Comparison of ENCODE assay signal across 9 cellular contexts in genomic region chr2:240997141-240997855, GRCh38. TPM values are rescaled to one million over a fixed set of nuclear protein-coding genes. Genes with fewer than 3 reads are reported as not detected.
DNase-seq lines count a peak whose midpoint lies in the region; ATAC-seq and TF ChIP-seq lines count a peak whose summit lies in the region.
"Had no signal": no experiment of that assay in that cellular context is flagged by ENCODE, and none has a peak within 500 bp of the region (broad histone marks: within the 10 kb centered on the region; RNA-seq: fewer than 3 reads in every experiment).

No MANE protein-coding gene starts in this region.

- TF ChIP-seq POLR2A in uterus (IDR thresholded peaks at IDR 0.05): peak in 1 of 2 donors; percentile 47

- no peaks in the 10 kb centered on the region for H3K9me3 Mint-ChIP-seq in activated T-cell treated with anti-CD3 and anti-CD28 coated beads, Interleukin-2, amount 50 U/mL, for 24 hours
- peaks cover 0 to 1% (median 0%) of the 10 kb centered on the region in 11 donors for H3K9me3 Mint-ChIP-seq in naive thymus-derived CD4-positive, alpha-beta T cell

- H3K27ac ChIP-seq in esophagus (ENCODE audit: low read depth in 2 of 2, low read length in 1 of 2) (peak overlapping the region; percentile 78 to 81), uterus (peak overlapping the region; percentile 91 to 95)
- no peak overlapping the region for H3K27ac ChIP-seq in naive thymus-derived CD4-positive, alpha-beta T cell (ENCODE audit: low read depth, low read length)

- ATAC-seq in naive thymus-derived CD4-positive, alpha-beta T cell: no peak

- peak overlapping the region; percentile 46 for H3K4me3 Mint-ChIP-seq in activated T-cell treated with anti-CD3 and anti-CD28 coated beads, Interleukin-2, amount 50 U/mL, for 24 hours
- peak overlapping the region; percentile 51 to 89 (median 77) for H3K4me3 Mint-ChIP-seq in naive thymus-derived CD4-positive, alpha-beta T cell

- no peak overlapping the region for H3K4me3 ChIP-seq in esophagus (ENCODE audit: low read depth in 1 of 2, low read length in 2 of 2)
- H3K4me3 ChIP-seq in naive thymus-derived CD4-positive, alpha-beta T cell (ENCODE audit: low read length): peak overlapping the region; percentile 31
- peak overlapping the region; percentile 45 to 74 for H3K4me3 ChIP-seq in uterus

- H3K27me3 ChIP-seq in esophagus (ENCODE audit: control insufficient read depth in 1 of 2, insufficient read depth in 2 of 2, low read length in 2 of 2): no peaks in the 10 kb centered on the region
- H3K27me3 ChIP-seq in naive thymus-derived CD4-positive, alpha-beta T cell (ENCODE audit: control insufficient read depth in 2 of 2, insufficient read depth in 2 of 2, low read length in 2 of 2): no peaks in the 10 kb centered on the region
- no peaks in the 10 kb centered on the region for H3K27me3 ChIP-seq in uterus

- H3K36me3 ChIP-seq in esophagus (ENCODE audit: control insufficient read depth in 2 of 2, insufficient read depth in 2 of 2, low read length in 1 of 2) (peaks cover 0 to 3% of the 10 kb centered on the region in 2 donors), uterus (no peaks in the 10 kb centered on the region)
- no peaks in the 10 kb centered on the region for H3K36me3 ChIP-seq in naive thymus-derived CD4-positive, alpha-beta T cell (ENCODE audit: control insufficient read depth in 2 of 3, insufficient read depth in 3 of 3, low read length in 3 of 3)

- H3K4me1 ChIP-seq in esophagus (ENCODE audit: control insufficient read depth in 2 of 2, insufficient read depth in 2 of 2, low read length in 1 of 2) (peaks cover 9 to 23% of the 10 kb centered on the region in 2 donors), uterus (peaks cover 5 to 17% of the 10 kb centered on the region in 2 donors)
- no peaks in the 10 kb centered on the region for H3K4me1 ChIP-seq in naive thymus-derived CD4-positive, alpha-beta T cell (ENCODE audit: control insufficient read depth in 2 of 2, insufficient read depth in 2 of 2, low read length in 2 of 2)

- H3K9me3 ChIP-seq in esophagus (ENCODE audit: control insufficient read depth in 2 of 2, insufficient read depth in 1 of 2, low read depth in 1 of 2, low read length in 1 of 2): no peaks in the 10 kb centered on the region
- H3K9me3 ChIP-seq in naive thymus-derived CD4-positive, alpha-beta T cell (ENCODE audit: control insufficient read depth in 2 of 3, low read length in 3 of 3): no peaks in the 10 kb centered on the region
- H3K9me3 ChIP-seq in uterus: no peaks in the 10 kb centered on the region

- peaks cover 28% of the 10 kb centered on the region for H3K27me3 Mint-ChIP-seq in activated T-cell treated with anti-CD3 and anti-CD28 coated beads, Interleukin-2, amount 50 U/mL, for 24 hours
- H3K27me3 Mint-ChIP-seq in naive thymus-derived CD4-positive, alpha-beta T cell: peaks cover 0 to 33% (median 20%) of the 10 kb centered on the region in 5 donors

- peaks cover 18% of the 10 kb centered on the region for H3K4me1 Mint-ChIP-seq in activated T-cell treated with anti-CD3 and anti-CD28 coated beads, Interleukin-2, amount 50 U/mL, for 24 hours (ENCODE audit: low read depth)
- H3K4me1 Mint-ChIP-seq in naive thymus-derived CD4-positive, alpha-beta T cell: peaks cover 4 to 25% (median 12%) of the 10 kb centered on the region in 7 donors

- intact Hi-C loops in naive thymus-derived CD4-positive, alpha-beta T cell (cut with micrococcal nuclease): loop anchor here in 1 of 2 donors (5.0 kb wide), 1 partner anchor 40 kb away; no protein-coding TSS in a partner anchor
- intact Hi-C loops in uterus (cut with DNase I; ENCODE audit: low total_unique reads): no loop called here

- WGBS in esophagus, 2 donors: 61 to 62% methylated on average over 16 of the region's 16 CpGs

- CTCF ChIA-PET in naive thymus-derived CD4-positive, alpha-beta T cell (lab: Charles Lee): no interaction called here

- DNase-seq in activated T-cell treated with anti-CD3 and anti-CD28 coated beads, Interleukin-2, amount 50 U/mL, for 24 hours: peak; percentile 31
- no peak for DNase-seq in activated T-cell treated with anti-CD3 and anti-CD28 coated beads, Interleukin-2, amount 50 U/mL, for 48 hours
- DNase-seq in naive thymus-derived CD4-positive, alpha-beta T cell: no peak
- DNase-seq in uterus (peak; percentile 42 to 61), NCI-H2107 (lab: John Stamatoyannopoulos, UW) (no peak), NOMO-1 (lab: John Stamatoyannopoulos, UW; ENCODE audit: unreplicated experiment in 2 of 2) (no peak), NCI-H1436 treated with DMSO at 0.1 percent for 48 hours (lab: John Stamatoyannopoulos, UW) (no peak)
- DNase-seq: AML-193 had no signal

- POLR2A ChIA-PET in naive thymus-derived CD4-positive, alpha-beta T cell (lab: Charles Lee): interaction anchor here (0.6 kb wide), 1 partner anchor 126 kb away, joined by 3 read pairs; no protein-coding TSS in a partner anchor

- no peaks in the 10 kb centered on the region for H3K36me3 Mint-ChIP-seq in activated T-cell treated with anti-CD3 and anti-CD28 coated beads, Interleukin-2, amount 50 U/mL, for 24 hours (ENCODE audit: low read depth)
- peaks cover 0 to 2% (median 0%) of the 10 kb centered on the region in 5 donors for H3K36me3 Mint-ChIP-seq in naive thymus-derived CD4-positive, alpha-beta T cell

- TF ChIP-seq CTCF in uterus (IDR thresholded peaks at IDR 0.05): no peak

- peak overlapping the region; percentile 60 for H3K27ac Mint-ChIP-seq in activated T-cell treated with anti-CD3 and anti-CD28 coated beads, Interleukin-2, amount 50 U/mL, for 24 hours
- H3K27ac Mint-ChIP-seq in naive thymus-derived CD4-positive, alpha-beta T cell: peak overlapping the region in 7 of 9 donors; percentile 18 to 96 (median 78)

RNA-seq across cellular contexts. Expression of gene SNED1, which starts 1.1 kb away (rescaled TPM):
- 1 to 10 TPM; 3.3 to 3.6 TPM for polyA plus RNA-seq in esophagus
- 100 to 1,000 TPM in 1 of 5 experiments, 10 to 100 TPM in 4; 20.3 to 120 (median 56.3) TPM for total RNA-seq in naive thymus-derived CD4-positive, alpha-beta T cell
- polyA plus RNA-seq in naive thymus-derived CD4-positive, alpha-beta T cell: 1 to 10 TPM; 1.0 to 1.4 TPM
- 10 to 100 TPM; 18.5 to 87.1 (median 21.9) TPM for total RNA-seq in uterus

Comparison
In these comparisons a context has a peak if more than half of its experiments do, and no peak if none do; other contexts are left out.
1. DNase-seq: peak in activated T-cell treated with anti-CD3 and anti-CD28 coated beads, Interleukin-2, amount 50 U/mL, for 24 hours (single experiment) and uterus (2 of 2); none in activated T-cell treated with anti-CD3 and anti-CD28 coated beads, Interleukin-2, amount 50 U/mL, for 48 hours (0 of 2), naive thymus-derived CD4-positive, alpha-beta T cell (0 of 9), NCI-H2107 (single experiment), NOMO-1 (0 of 2) and NCI-H1436 treated with DMSO at 0.1 percent for 48 hours (single experiment).
2. H3K4me3 ChIP-seq: peak in naive thymus-derived CD4-positive, alpha-beta T cell (single experiment) and uterus (2 of 2); none in esophagus (0 of 2).